Comparison of ENCODE assay signal across 10 cellular contexts in genomic region chr7:85025312-85025756, GRCh38.
DNase-seq lines count a peak whose midpoint lies in the region; ATAC-seq and TF ChIP-seq lines count a peak whose summit lies in the region.
"Had no signal": no experiment of that assay in that cellular context is flagged by ENCODE, and none has a peak within 500 bp of the region (broad histone marks: within the 10 kb centered on the region; RNA-seq: fewer than 3 reads in every experiment).

No MANE protein-coding gene starts in this region.

- H3K4me1 ChIP-seq in foreskin keratinocyte: peaks cover 14% of the 10 kb centered on the region

- H3K36me3 Mint-ChIP-seq in T-cell: no peaks in the 10 kb centered on the region

- no peaks in the 10 kb centered on the region for H3K4me1 Mint-ChIP-seq in T-cell
- H3K4me1 Mint-ChIP-seq: B cell had no signal

- no peak for TF ChIP-seq CTCF in foreskin keratinocyte (conservative IDR thresholded peaks at IDR 0.05)

- H3K27ac Mint-ChIP-seq in T-cell: no peak overlapping the region
- H3K27ac Mint-ChIP-seq: B cell had no signal

- POLR2A ChIA-PET in T-cell (lab: Charles Lee): interaction anchor here in 1 of 2 donors (1.3 kb wide), 1 partner anchor 1089 kb away, joined by 3 read pairs; no protein-coding TSS in a partner anchor

- H3K9me3 Mint-ChIP-seq in T-cell: no peaks in the 10 kb centered on the region

- H3K27me3 ChIP-seq in foreskin keratinocyte: no peaks in the 10 kb centered on the region

- CTCF ChIA-PET in T-cell (lab: Charles Lee): interaction anchor here in 1 of 2 donors (1.0 to 2.0 kb wide), 3 partner anchors 1048 to 1094 kb away, joined by 3 to 18 read pairs (median 8); no protein-coding TSS in a partner anchor

- DNase-seq in ELR (ENCODE audit: low read depth) (peak; percentile 10), M059J (ENCODE audit: low read depth) (peak; percentile 82), foreskin keratinocyte (peak; percentile 65 to 76), NCI-H2107 treated with DMSO at 0.1 percent for 48 hours (lab: John Stamatoyannopoulos, UW; ENCODE audit: unreplicated experiment) (no peak), DMS114 treated with DMSO at 0.1 percent for 48 hours (lab: John Stamatoyannopoulos, UW; ENCODE audit: unreplicated experiment) (no peak), T-cell (no peak), HUDEP-2 (lab: John Stamatoyannopoulos, UW; ENCODE audit: unreplicated experiment in 76 of 76) (no peak)
- DNase-seq: activated naive CD4-positive, alpha-beta T cell treated with Interleukin-2 at 50 U/mL for 16 hours had no signal

- ATAC-seq in GM21619 (IDR thresholded peaks at IDR 0.05; ENCODE audit: unreplicated experiment): peak; percentile 65
- ATAC-seq in foreskin keratinocyte: peak; percentile 95
- no peak for ATAC-seq in T-cell (replicated peaks in 1 of 4)

- peaks cover 0 to 9% of the 10 kb centered on the region in 2 donors for H3K27me3 Mint-ChIP-seq in T-cell
- H3K27me3 Mint-ChIP-seq: B cell had no signal

- H3K4me3 Mint-ChIP-seq in T-cell: no peak overlapping the region
- H3K4me3 Mint-ChIP-seq: B cell had no signal

- no peak overlapping the region for H3K27ac ChIP-seq in foreskin keratinocyte

Comparison
In these comparisons a context has a peak if more than half of its experiments do, and no peak if none do; other contexts are left out.
1. DNase-seq: peak in ELR (single experiment), M059J (single experiment) and foreskin keratinocyte (2 of 2); none in NCI-H2107 treated with DMSO at 0.1 percent for 48 hours (single experiment), DMS114 treated with DMSO at 0.1 percent for 48 hours (single experiment), T-cell (0 of 34) and HUDEP-2 (0 of 76).
2. ATAC-seq: peak in GM21619 (single experiment) and foreskin keratinocyte (single experiment); none in T-cell (0 of 4).